Comparison of ENCODE assay signal across 9 cellular contexts in genomic region chr12:112939761-112940357, GRCh38. TPM values are rescaled to one million over a fixed set of nuclear protein-coding genes. Genes with fewer than 3 reads are reported as not detected.
DNase-seq lines count a peak whose midpoint lies in the region; ATAC-seq and TF ChIP-seq lines count a peak whose summit lies in the region.
"Had no signal": no experiment of that assay in that cellular context is flagged by ENCODE, and none has a peak within 500 bp of the region (broad histone marks: within the 10 kb centered on the region; RNA-seq: fewer than 3 reads in every experiment).

No MANE protein-coding gene starts in this region.

- H3K27me3 ChIP-seq in GM23338 (ENCODE audit: insufficient read depth) = peaks cover 22% of the 10 kb centered on the region
- H3K27me3 ChIP-seq in neural progenitor cell = peaks cover 42% of the 10 kb centered on the region
- H3K27me3 ChIP-seq in GM23248 (replicated peaks; ENCODE audit: insufficient read depth) = no peaks in the 10 kb centered on the region

- H3K27ac Mint-ChIP-seq in GM23338 (no peak overlapping the region), neural progenitor cell (no peak overlapping the region)

- H4K20me1 ChIP-seq in GM23338 (replicated peaks; ENCODE audit: insufficient read depth) (no peaks in the 10 kb centered on the region), neural progenitor cell (ENCODE audit: low read depth) (no peaks in the 10 kb centered on the region), GM23248 (ENCODE audit: insufficient read depth) (no peaks in the 10 kb centered on the region)

- H3K36me3 ChIP-seq in GM23338 (ENCODE audit: insufficient read depth) (no peaks in the 10 kb centered on the region), neural progenitor cell (no peaks in the 10 kb centered on the region), GM23248 (ENCODE audit: low read depth) (no peaks in the 10 kb centered on the region)

- H3K27me3 Mint-ChIP-seq in GM23338 (ENCODE audit: insufficient read depth, low read depth, poor library complexity) (peaks cover 20% of the 10 kb centered on the region), neural progenitor cell (ENCODE audit: insufficient read depth, low read depth) (peaks cover 11% of the 10 kb centered on the region)

- H3K9me3 ChIP-seq in neural progenitor cell (ENCODE audit: low read depth) = no peaks in the 10 kb centered on the region
- no peaks in the 10 kb centered on the region for H3K9me3 ChIP-seq in GM23248 (ENCODE audit: low read depth)

- peaks cover 6% of the 10 kb centered on the region for H3K4me1 Mint-ChIP-seq in GM23338
- no peaks in the 10 kb centered on the region for H3K4me1 Mint-ChIP-seq in neural progenitor cell

- H3F3A ChIP-seq in GM23338 (replicated peaks; ENCODE audit: low read depth) = no peaks in the 10 kb centered on the region
- no peaks in the 10 kb centered on the region for H3F3A ChIP-seq in neural progenitor cell (ENCODE audit: low read depth)
- peaks cover 6% of the 10 kb centered on the region; the same call in 1 of the 2 replicates for H3F3A ChIP-seq in GM23248 (ENCODE audit: insufficient read depth)

- no peak for ATAC-seq in GM23338

- 38 to 49% methylated on average over 7 of the region's 7 CpGs for WGBS in GM23248 (ENCODE audit: low coverage in 1 of 2, low lambda C conversion rate in 2 of 2, missing lambda C conversion rate in 2 of 2), 2 experiments

- H3K9ac ChIP-seq in neural progenitor cell (no peak overlapping the region), GM23248 (no peak overlapping the region)

- H3K9me2 ChIP-seq in GM23338 (ENCODE audit: insufficient read depth) (no peaks in the 10 kb centered on the region), GM23248 (ENCODE audit: insufficient read depth) (no peaks in the 10 kb centered on the region)

- no peak overlapping the region for H3K4me3 Mint-ChIP-seq in GM23338
- H3K4me3 Mint-ChIP-seq in neural progenitor cell = peak overlapping the region; percentile 54

- in situ Hi-C loops in GM23248 (cut with MboI) = no loop called here

- DNase-seq in NCI-H1092 treated with DMSO at 0.1 percent for 48 hours (lab: John Stamatoyannopoulos, UW) = peak; percentile 58
- DNase-seq in NCI-H1092 (lab: John Stamatoyannopoulos, UW) = no peak
- no peak for DNase-seq in GM23338 (ENCODE audit: low spot score)
- DNase-seq in RPMI8226 = peak; percentile 57
- DNase-seq in neural progenitor cell (ENCODE audit: low spot score) = no peak
- no peak for DNase-seq in DMS153 treated with DMSO at 0.1 percent for 48 hours (lab: John Stamatoyannopoulos, UW; ENCODE audit: unreplicated experiment)
- no peak for DNase-seq in stimulated activated CD4-positive, alpha-beta T cell treated with anti-CD3 and anti-CD28 coated beads, Interleukin-4, amount 100 ng/mL, for 4 hours
- no peak for DNase-seq in GM23248

- H3K79me2 ChIP-seq in GM23338 (replicated peaks; ENCODE audit: insufficient read depth) (no peaks in the 10 kb centered on the region), neural progenitor cell (ENCODE audit: low read depth) (no peaks in the 10 kb centered on the region), GM23248 (ENCODE audit: insufficient read depth) (no peaks in the 10 kb centered on the region)

- H3K4me1 ChIP-seq in GM23338 (ENCODE audit: insufficient read depth) (no peaks in the 10 kb centered on the region), neural progenitor cell (peaks cover 10% of the 10 kb centered on the region), GM23248 (ENCODE audit: insufficient read depth) (no peaks in the 10 kb centered on the region)

- H3K4me2 ChIP-seq in GM23338 (no peak overlapping the region), neural progenitor cell (peak overlapping the region; percentile 45), GM23248 (ENCODE audit: unreplicated experiment) (no peak overlapping the region)

- TF ChIP-seq CTCF in GM23338 (conservative IDR thresholded peaks at IDR 0.05; ENCODE audit: low read depth in 2 of 2) (no peak), neural progenitor cell (IDR thresholded peaks at IDR 0.05) (peak; percentile 3)

- H3K9me3 Mint-ChIP-seq in GM23338 (no peaks in the 10 kb centered on the region), neural progenitor cell (no peaks in the 10 kb centered on the region)

- H2AFZ ChIP-seq in GM23338 (peak overlapping the region; percentile 43; the same call in 1 of the 2 replicates), neural progenitor cell (replicated peaks) (peak overlapping the region; percentile 72), GM23248 (no peak overlapping the region)

- H3K4me3 ChIP-seq in GM23338 = no peak overlapping the region
- H3K4me3 ChIP-seq in neural progenitor cell = no peak overlapping the region
- no peak overlapping the region for H3K4me3 ChIP-seq in GM23248

- H3K27ac ChIP-seq in GM23338 (ENCODE audit: low read depth) = no peak overlapping the region
- no peak overlapping the region for H3K27ac ChIP-seq in neural progenitor cell
- no peak overlapping the region for H3K27ac ChIP-seq in GM23248
- H3K27ac ChIP-seq: 22Rv1 had no signal

- H3K36me3 Mint-ChIP-seq in GM23338 (ENCODE audit: low read depth) = no peaks in the 10 kb centered on the region
- H3K36me3 Mint-ChIP-seq in neural progenitor cell = no peaks in the 10 kb centered on the region

TF ChIP-seq in GM23338, 12 proteins besides CTCF, POLR2A, EP300 and RAD21 (continues in another document):
- no peak for TF ChIP-seq EZH2phosphoT487 (IDR thresholded peaks at IDR 0.05; ENCODE audit: unreplicated experiment)
- TF ChIP-seq NANOG (IDR thresholded peaks at IDR 0.05; ENCODE audit: borderline replicate concordance) = no peak
- TF ChIP-seq ZNF331 (CRISPR knock-in tag; IDR thresholded peaks at IDR 0.05; ENCODE audit: low read depth) = no peak
- TF ChIP-seq STAT1 (IDR thresholded peaks at IDR 0.05; ENCODE audit: unreplicated experiment) = no peak
- no peak for TF ChIP-seq ETS1 (IDR thresholded peaks at IDR 0.05)
- no peak for TF ChIP-seq REST (IDR thresholded peaks at IDR 0.05; ENCODE audit: unreplicated experiment)
- TF ChIP-seq JUNB (IDR thresholded peaks at IDR 0.05; ENCODE audit: unreplicated experiment) = no peak
- no peak for TF ChIP-seq POLR2AphosphoS5 (IDR thresholded peaks at IDR 0.05; ENCODE audit: low read depth)
- no peak for TF ChIP-seq CREB1 (CRISPR knock-in tag; IDR thresholded peaks at IDR 0.05; ENCODE audit: low read depth)
- TF ChIP-seq ZNF114 (CRISPR knock-in tag; IDR thresholded peaks at IDR 0.05) = no peak

RNA-seq across cellular contexts. Expression of gene OAS3, which starts 1.6 kb away (rescaled TPM):
- total RNA-seq in GM23338 (2014; rRNA removed; shearing (Covaris generic)) = 1.4 and 2.6 TPM in 2 replicates
- 0.21 and 0.27 TPM in 2 replicates for polyA plus RNA-seq in GM23338 (2016; fragmentation: Nextera tagmentation; extraction: Ambion mirVana)
- total RNA-seq in neural progenitor cell (ENCODE audit: low replicate concordance) = under 0.01 TPM in 1 of 2 replicates, not detected in the other
- total RNA-seq in GM23248 (2014; rRNA removed; shearing (Covaris generic)) = 0.22 and 0.38 TPM in 2 replicates
- polyA plus RNA-seq in GM23248 (2016; fragmentation: Nextera tagmentation; extraction: Ambion mirVana) = 0.35 and 0.63 TPM in 2 replicates

RNA-seq across cellular contexts. Expression of gene OAS1, which starts 33.1 kb away (rescaled TPM):
- total RNA-seq in GM23338 (2014; rRNA removed; shearing (Covaris generic)) = not detected in 2 replicates
- polyA plus RNA-seq in GM23338 (2016; fragmentation: Nextera tagmentation; extraction: Ambion mirVana) (not detected in 2 replicates), GM23248 (2016; fragmentation: Nextera tagmentation; extraction: Ambion mirVana) (0.10 TPM in 1 of 2 replicates, not detected in the other)
- not detected in 2 replicates for total RNA-seq in neural progenitor cell (ENCODE audit: low replicate concordance)
- total RNA-seq in GM23248 (2014; rRNA removed; shearing (Covaris generic)) = not detected in 2 replicates

RNA-seq across cellular contexts. Expression of gene OAS2, which starts 38.5 kb away (rescaled TPM):
- total RNA-seq in GM23338 (2014; rRNA removed; shearing (Covaris generic)) = not detected in 2 replicates
- polyA plus RNA-seq in GM23338 (2016; fragmentation: Nextera tagmentation; extraction: Ambion mirVana) (0.10 TPM in 2 replicates), GM23248 (2016; fragmentation: Nextera tagmentation; extraction: Ambion mirVana) (0.56 and 1.4 TPM in 2 replicates)
- 0.12 TPM in 1 of 2 replicates, not detected in the other for total RNA-seq in neural progenitor cell (ENCODE audit: low replicate concordance)
- total RNA-seq in GM23248 (2014; rRNA removed; shearing (Covaris generic)) = 0.54 and 1.0 TPM in 2 replicates

Comparison
In these comparisons a context has a peak if more than half of its experiments do, and no peak if none do; other contexts are left out.
1. DNase-seq: peak in NCI-H1092 treated with DMSO at 0.1 percent for 48 hours (single experiment) and RPMI8226 (single experiment); none in NCI-H1092 (single experiment), GM23338 (single experiment), neural progenitor cell (single experiment), DMS153 treated with DMSO at 0.1 percent for 48 hours (single experiment), stimulated activated CD4-positive, alpha-beta T cell treated with anti-CD3 and anti-CD28 coated beads, Interleukin-4, amount 100 ng/mL, for 4 hours (0 of 2) and GM23248 (single experiment).